ENCODE assay signal across 20 cellular contexts in the genomic region with DNA sequence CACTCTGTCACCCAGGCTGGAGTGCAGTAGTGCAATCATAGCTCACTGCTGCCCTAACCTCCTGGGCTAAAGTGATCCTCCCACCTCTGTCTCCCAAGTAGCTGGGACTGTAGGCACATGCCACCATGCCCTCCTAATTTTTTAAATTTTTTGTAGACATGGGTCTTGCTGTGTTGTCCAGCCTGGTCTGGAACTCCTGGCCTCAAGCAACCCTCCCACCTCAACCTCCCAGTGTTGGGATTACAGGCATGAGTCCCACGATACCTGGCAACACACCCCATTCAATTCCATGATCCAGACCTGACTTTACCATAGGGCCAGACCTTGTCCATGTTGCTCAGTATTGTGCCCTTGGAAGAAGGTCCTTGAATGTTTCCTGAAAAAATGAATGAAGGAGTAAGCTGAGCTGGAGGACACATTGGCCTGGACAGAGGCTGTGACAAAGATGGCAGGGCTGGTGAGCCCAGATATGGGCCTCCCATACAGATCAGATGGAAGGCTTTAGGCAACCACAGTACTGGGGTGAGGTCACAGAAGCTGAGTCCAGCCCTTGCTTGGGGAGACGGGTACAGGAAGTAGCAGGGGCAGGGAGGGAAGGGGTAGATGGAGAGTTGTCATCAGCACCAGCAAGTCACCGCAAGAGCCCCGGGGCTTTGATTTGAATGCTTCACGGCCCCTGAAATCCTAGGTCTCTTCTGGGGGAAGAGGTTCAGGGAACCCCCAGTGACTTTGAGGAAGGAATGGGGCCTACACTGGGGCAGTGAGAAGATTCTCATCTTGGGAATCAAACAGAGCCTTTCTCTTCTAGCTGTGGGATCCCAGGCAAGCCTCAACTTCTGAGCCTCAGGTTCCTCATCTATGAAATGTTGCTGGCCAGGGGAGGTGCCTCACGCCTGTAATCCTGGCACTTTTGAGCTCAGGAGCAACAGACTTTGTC. TPM values are rescaled to one million over a fixed set of nuclear protein-coding genes. Genes with fewer than 3 reads are reported as not detected.
"Had no signal": no experiment of that assay in that cellular context is flagged by ENCODE, and none has a peak within 500 bp of the region (broad histone marks: within the 10 kb centered on the region; RNA-seq: fewer than 3 reads in every experiment).

No MANE protein-coding gene starts in this region.

- H3K4me3 Mint-ChIP-seq: memory B cell; natural killer cell treated with Interleukin-12 subunit alpha and Interleukin-12 subunit beta and Interleukin-15 and Interleukin-18, amount 100 ng/mL, for 72 hours had no signal

- H3K27ac Mint-ChIP-seq: memory B cell; natural killer cell treated with Interleukin-12 subunit alpha and Interleukin-12 subunit beta and Interleukin-15 and Interleukin-18, amount 100 ng/mL, for 72 hours; progenitor cell of endocrine pancreas; stimulated activated naive B cell treated with anti-CD40 and anti-IgM and Interleukin-4, amounts not matched to agents 10 μg/mL and 1 μg/mL and 100 μg/mL, for 72 hours; type B pancreatic cell had no signal

- ATAC-seq: activated T-cell treated with anti-CD3 and anti-CD28 coated beads, Interleukin-2, amount 50 U/mL, for 4 hours; left lobe of liver; natural killer cell treated with Interleukin-12 subunit alpha and Interleukin-12 subunit beta and Interleukin-15 and Interleukin-18, amount 100 ng/mL, for 72 hours; stimulated activated naive B cell treated with anti-CD40 and anti-IgM and Interleukin-4, amounts not matched to agents 10 μg/mL and 1 μg/mL and 100 μg/mL, for 72 hours had no signal

- H3K27ac ChIP-seq: ascending aorta, cardiac muscle cell, esophagus squamous epithelium, suprapubic skin, VCaP had no signal

- H3K27me3 ChIP-seq: ascending aorta had no signal

- H3K9me3 ChIP-seq: ascending aorta, esophagus squamous epithelium, suprapubic skin had no signal

- H3K9me3 Mint-ChIP-seq: activated T-cell treated with anti-CD3 and anti-CD28 coated beads, Interleukin-2, amount 50 U/mL, for 4 hours; memory B cell; natural killer cell treated with Interleukin-12 subunit alpha and Interleukin-12 subunit beta and Interleukin-15 and Interleukin-18, amount 100 ng/mL, for 72 hours; stimulated activated naive B cell treated with anti-CD40 and anti-IgM and Interleukin-4, amounts not matched to agents 10 μg/mL and 1 μg/mL and 100 μg/mL, for 72 hours; type B pancreatic cell had no signal

- H3K4me3 ChIP-seq: cardiac muscle cell had no signal

- DNase-seq: activated CD4-positive, alpha-beta T cell treated with anti-CD3 and anti-CD28 coated beads for 4 hours; activated gamma-delta T cell; activated T-cell treated with anti-CD3 and anti-CD28 coated beads, Interleukin-2, amount 50 U/mL, for 4 hours; esophagus squamous epithelium; foreskin fibroblast; head of caudate nucleus; nucleus accumbens; right cardiac atrium; stimulated activated naive B cell treated with anti-CD40 and anti-IgM and Interleukin-4, amounts not matched to agents 10 μg/mL and 1 μg/mL and 100 μg/mL, for 72 hours; T1000 had no signal

- H3K36me3 ChIP-seq: ascending aorta, cardiac muscle cell, esophagus squamous epithelium, suprapubic skin had no signal

- H3K36me3 Mint-ChIP-seq: memory B cell; natural killer cell treated with Interleukin-12 subunit alpha and Interleukin-12 subunit beta and Interleukin-15 and Interleukin-18, amount 100 ng/mL, for 72 hours; stimulated activated naive B cell treated with anti-CD40 and anti-IgM and Interleukin-4, amounts not matched to agents 10 μg/mL and 1 μg/mL and 100 μg/mL, for 72 hours; type B pancreatic cell had no signal

RNA-seq across cellular contexts. Expression of gene DMBX1, which starts 40.1 kb away (rescaled TPM):
- total RNA-seq: activated T-cell treated with anti-CD3 and anti-CD28 coated beads, Interleukin-2, amount 50 U/mL, for 4 hours; ascending aorta; cardiac muscle cell; esophagus squamous epithelium; left lobe of liver; progenitor cell of endocrine pancreas; right cardiac atrium; smooth muscle cell had no signal
- polyA plus RNA-seq: cardiac muscle cell, right cardiac atrium, smooth muscle cell had no signal
